Comparison of ENCODE assay signal across 8 cellular contexts in genomic region chr15:58987501-58988010, GRCh38. TPM values are rescaled to one million over a fixed set of nuclear protein-coding genes. Genes with fewer than 3 reads are reported as not detected.
DNase-seq lines count a peak whose midpoint lies in the region; ATAC-seq and TF ChIP-seq lines count a peak whose summit lies in the region.

TSS of gene RNF111 (plus strand) at chr15:58987663. CDS start at chr15:59030823, 43,160 bp downstream.

- H3K4me3 ChIP-seq in DND-41 (ENCODE audit: low read depth in 1 of 2, low read length in 2 of 2) (peak within 1 kb of the TSS; percentile 91 to 99), GM23248 (peak within 1 kb of the TSS; percentile 97), LNCaP clone FGC (ENCODE audit: low read depth, low read length) (peak within 1 kb of the TSS; percentile 98), fibroblast of mammary gland (ENCODE audit: control insufficient read depth, low read depth, low read length) (peak within 1 kb of the TSS; percentile 84)

- H3K4me1 Mint-ChIP-seq in activated T-helper 17 cell treated with anti-CD3 and anti-CD28 coated beads, Interleukin-2, amount 50 U/mL, for 72 hours: peaks cover 26% of the 10 kb centered on the region
- peaks cover 14 to 52% (median 39%) of the 10 kb centered on the region in 4 donors for H3K4me1 Mint-ChIP-seq in naive thymus-derived CD8-positive, alpha-beta T cell

- no peaks in the 10 kb centered on the region for H3F3A ChIP-seq in GM23248 (ENCODE audit: insufficient read depth)

- H4K20me1 ChIP-seq in DND-41 (ENCODE audit: insufficient read depth, low read length): peaks cover 35% of the 10 kb centered on the region
- H4K20me1 ChIP-seq in GM23248 (ENCODE audit: insufficient read depth): peaks cover 6% of the 10 kb centered on the region; the same call in 1 of the 2 replicates

- TF ChIP-seq CTCF in DND-41 (IDR thresholded peaks at IDR 0.05; ENCODE audit: borderline replicate concordance, extremely low read depth, low read length, poor library complexity, severe bottlenecking) (no peak), LNCaP clone FGC (IDR thresholded peaks at IDR 0.05; ENCODE audit: control insufficient read depth, extremely low read depth, insufficient read depth) (no peak), RWPE1 (conservative IDR thresholded peaks at IDR 0.05; ENCODE audit: low read depth) (no peak), fibroblast of mammary gland (conservative IDR thresholded peaks at IDR 0.05; ENCODE audit: control insufficient read depth, insufficient read depth, low read depth, low read length) (no peak)

- H3K36me3 ChIP-seq in DND-41 (ENCODE audit: insufficient read depth, low read length): peaks cover 18% of the 10 kb centered on the region
- no peaks in the 10 kb centered on the region; the same call in 1 of the 2 replicates for H3K36me3 ChIP-seq in GM23248 (ENCODE audit: low read depth)

- H3K4me2 ChIP-seq in DND-41 (ENCODE audit: insufficient read depth, low read length) (peak within 1 kb of the TSS; percentile 92), GM23248 (ENCODE audit: unreplicated experiment) (peak within 1 kb of the TSS; percentile 82)

- peak; percentile 88 for ATAC-seq in DND-41 (ENCODE audit: insufficient read depth, low read depth)
- ATAC-seq in activated T-helper 17 cell treated with anti-CD3 and anti-CD28 coated beads, Interleukin-2, amount 50 U/mL, for 72 hours (replicated peaks): peak; percentile 87
- peak; percentile 91 to 92 for ATAC-seq in naive thymus-derived CD8-positive, alpha-beta T cell

- H3K9ac ChIP-seq in DND-41 (ENCODE audit: low read depth, low read length) (peak within 1 kb of the TSS; percentile 75), GM23248 (peak within 1 kb of the TSS; percentile 87)

- POLR2A ChIA-PET in RWPE1 (lab: Yijun Ruan, JAX; ENCODE audit: low non-redundant PET): interaction anchor here (0.9 kb wide), 1 partner anchor 21 kb away, joined by 3 read pairs; no protein-coding TSS in a partner anchor
- POLR2A ChIA-PET in naive thymus-derived CD8-positive, alpha-beta T cell (lab: Charles Lee): interaction anchor here (0.9 to 1.7 kb wide), 3 partner anchors 12 to 702 kb away, joined by 3 to 5 read pairs (median 3); partner anchors contain the start of gene BNIP2

- H2AFZ ChIP-seq in DND-41 (ENCODE audit: low read depth, low read length): peak within 1 kb of the TSS; percentile 92
- H2AFZ ChIP-seq in GM23248: peak within 1 kb of the TSS; percentile 100

- H3K79me2 ChIP-seq in DND-41 (ENCODE audit: insufficient read depth, low read length): peaks cover 50% of the 10 kb centered on the region
- peaks cover 55% of the 10 kb centered on the region for H3K79me2 ChIP-seq in GM23248 (ENCODE audit: insufficient read depth)

- H3K9me2 ChIP-seq in GM23248 (ENCODE audit: insufficient read depth): no peaks in the 10 kb centered on the region

- no peaks in the 10 kb centered on the region for H3K9me3 Mint-ChIP-seq in activated T-helper 17 cell treated with anti-CD3 and anti-CD28 coated beads, Interleukin-2, amount 50 U/mL, for 72 hours
- no peaks in the 10 kb centered on the region for H3K9me3 Mint-ChIP-seq in naive thymus-derived CD8-positive, alpha-beta T cell

- H3K9me3 ChIP-seq in DND-41 (ENCODE audit: insufficient read depth, low read length, severe bottlenecking) (no peaks in the 10 kb centered on the region), GM23248 (ENCODE audit: low read depth) (no peaks in the 10 kb centered on the region)

- peak within 1 kb of the TSS; percentile 99 for H3K27ac Mint-ChIP-seq in activated T-helper 17 cell treated with anti-CD3 and anti-CD28 coated beads, Interleukin-2, amount 50 U/mL, for 72 hours
- H3K27ac Mint-ChIP-seq in naive thymus-derived CD8-positive, alpha-beta T cell: peak within 1 kb of the TSS; percentile 93 to 99 (median 97)

- peak; percentile 91 for DNase-seq in DND-41
- peak; percentile 98 for DNase-seq in GM23248
- DNase-seq in LNCaP clone FGC (ENCODE audit: low read depth): peak; percentile 92
- DNase-seq in RWPE1 (ENCODE audit: low spot score): peak; percentile 97
- DNase-seq in fibroblast of mammary gland (ENCODE audit: low read depth): peak; percentile 97
- peak; percentile 72 to 95 (median 87) for DNase-seq in naive thymus-derived CD8-positive, alpha-beta T cell
- peak; percentile 77 to 90 (median 88) for DNase-seq in stimulated activated naive CD4-positive, alpha-beta T cell (lab: John Stamatoyannopoulos, UW)

- peaks cover 44% of the 10 kb centered on the region for H3K36me3 Mint-ChIP-seq in activated T-helper 17 cell treated with anti-CD3 and anti-CD28 coated beads, Interleukin-2, amount 50 U/mL, for 72 hours (ENCODE audit: low read depth)
- peaks cover 0 to 25% (median 2%) of the 10 kb centered on the region in 3 donors for H3K36me3 Mint-ChIP-seq in naive thymus-derived CD8-positive, alpha-beta T cell

- H3K4me3 Mint-ChIP-seq in activated T-helper 17 cell treated with anti-CD3 and anti-CD28 coated beads, Interleukin-2, amount 50 U/mL, for 72 hours: peak within 1 kb of the TSS; percentile 99
- H3K4me3 Mint-ChIP-seq in naive thymus-derived CD8-positive, alpha-beta T cell: peak within 1 kb of the TSS; percentile 91 to 99 (median 97)

- H3K27ac ChIP-seq in DND-41 (ENCODE audit: low read length) (peak within 1 kb of the TSS; percentile 84), GM23248 (peak within 1 kb of the TSS; percentile 71), RWPE1 (peak within 1 kb of the TSS; percentile 88)

- CTCF ChIA-PET in RWPE1 (lab: Yijun Ruan, JAX): interaction anchor here (0.6 kb wide), 1 partner anchor 31 kb away, joined by 3 read pairs; no protein-coding TSS in a partner anchor

- no peaks in the 10 kb centered on the region for H3K27me3 Mint-ChIP-seq in activated T-helper 17 cell treated with anti-CD3 and anti-CD28 coated beads, Interleukin-2, amount 50 U/mL, for 72 hours
- H3K27me3 Mint-ChIP-seq in naive thymus-derived CD8-positive, alpha-beta T cell: no peaks in the 10 kb centered on the region

- H3K4me1 ChIP-seq in DND-41 (ENCODE audit: insufficient read depth, low read length): peaks cover 33% of the 10 kb centered on the region
- H3K4me1 ChIP-seq in GM23248 (ENCODE audit: insufficient read depth): peaks cover 15% of the 10 kb centered on the region

- 1 to 3% methylated on average over 44 to 47 of the region's 47 CpGs for WGBS in GM23248 (ENCODE audit: low coverage in 1 of 2, low lambda C conversion rate in 2 of 2, missing lambda C conversion rate in 2 of 2), 2 experiments

- in situ Hi-C loops in GM23248 (cut with MboI): no loop called here

- no peaks in the 10 kb centered on the region for H3K27me3 ChIP-seq in DND-41 (ENCODE audit: insufficient read depth, low read length, poor library complexity)
- H3K27me3 ChIP-seq in GM23248 (replicated peaks; ENCODE audit: insufficient read depth): no peaks in the 10 kb centered on the region

RNA-seq across cellular contexts. Expression of gene RNF111, which starts in this region (rescaled TPM):
- total RNA-seq in GM23248 (2014; rRNA removed; shearing (Covaris generic)): 17.8 and 27.9 TPM in 2 replicates
- polyA plus RNA-seq in GM23248 (2016; fragmentation: Nextera tagmentation; extraction: Ambion mirVana): 22.6 and 24.4 TPM in 2 replicates
- 10 to 100 TPM; 28.9 to 46.2 TPM for total RNA-seq in activated T-helper 17 cell treated with anti-CD3 and anti-CD28 coated beads, Interleukin-2, amount 50 U/mL, for 72 hours
- 10 to 100 TPM; 51.4 to 58.2 TPM for total RNA-seq in naive thymus-derived CD8-positive, alpha-beta T cell
- polyA plus RNA-seq in naive thymus-derived CD8-positive, alpha-beta T cell: 10 to 100 TPM; 12.1 to 14.3 (median 14.0) TPM

Comparison
In these comparisons a context has a peak if more than half of its experiments do, and no peak if none do; other contexts are left out.
1. Peak in every context shown above with its lines: DNase-seq, ATAC-seq, H3K4me3 ChIP-seq and H3K27ac ChIP-seq.